In the genomic region with DNA sequence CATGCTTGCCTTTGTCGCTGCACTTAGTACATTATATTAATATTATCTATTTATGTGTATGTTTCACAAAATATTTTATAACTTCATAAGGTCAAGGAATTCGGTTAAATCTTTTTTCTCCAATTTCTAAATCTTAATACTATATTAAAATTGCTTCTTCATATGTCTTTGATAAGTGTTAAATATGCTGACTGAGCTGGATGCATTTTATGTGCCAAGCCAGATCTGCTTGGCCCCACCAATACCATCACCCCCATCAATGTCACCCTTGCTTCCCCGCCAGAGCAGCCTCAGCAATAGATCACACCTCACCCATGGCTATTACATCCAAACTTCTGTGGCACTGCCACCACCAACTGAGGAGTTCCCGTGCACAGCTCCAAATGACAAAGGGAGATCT, we compare ENCODE assay signal across 21 cellular contexts.
DNase-seq lines count a peak whose midpoint lies in the region; ATAC-seq, FAIRE-seq and TF ChIP-seq lines count a peak whose summit lies in the region.
"Had no signal": no experiment of that assay in that cellular context is flagged by ENCODE, and none has a peak within 500 bp of the region (broad histone marks: within the 10 kb centered on the region; RNA-seq: fewer than 3 reads in every experiment).

No MANE protein-coding gene starts in this region.

- no peak overlapping the region for H2AK5ac ChIP-seq in IMR-90 (ENCODE audit: low read depth, low read length)

- no TSS peak for BruUV-seq in IMR-90 (replicated peaks; lab: Mats Ljungman, UMichigan)

- ATAC-seq in A549: no peak
- no peak for ATAC-seq in IMR-90 (ENCODE audit: low read depth)
- ATAC-seq in activated T-cell treated with anti-CD3 and anti-CD28 coated beads, Interleukin-2, amount 50 U/mL, for 4 hours: no peak
- ATAC-seq: CD8-positive, alpha-beta T cell had no signal

- no peak overlapping the region for H3K4me3 ChIP-seq in A549
- H3K4me3 ChIP-seq in IMR-90 (ENCODE audit: insufficient read depth, low read depth, low read length): no peak overlapping the region
- no peak overlapping the region for H3K4me3 ChIP-seq in neural progenitor cell
- H3K4me3 ChIP-seq: BLaER1 treated with 17β-estradiol and CSF1 and Interleukin-3, amounts not matched to agents 10 nM and 100 nM had no signal

- 83% methylated on average over 4 of the region's 4 CpGs for WGBS in A549 (ENCODE audit: missing lambda C conversion rate)
- WGBS in IMR-90 (ENCODE audit: extremely low coverage in 2 of 2, insufficient read length in 1 of 2), 2 experiments: no CpG with 5 or more reads among the region's 4 CpGs

- no peaks in the 10 kb centered on the region for H3F3A ChIP-seq in neural progenitor cell (ENCODE audit: low read depth)

- TF ChIP-seq RAD21 in A549 (conservative IDR thresholded peaks at IDR 0.05 in 1 of 2, IDR thresholded peaks at IDR 0.05 in 1 of 2): no peak
- TF ChIP-seq RAD21 in IMR-90 (IDR thresholded peaks at IDR 0.05; ENCODE audit: low read length): no peak

- H3K14ac ChIP-seq in IMR-90 (replicated peaks; ENCODE audit: low read depth, low read length): no peak overlapping the region

- no peak overlapping the region for H3K27ac ChIP-seq in A549
- no peak overlapping the region for H3K27ac ChIP-seq in IMR-90 (ENCODE audit: insufficient read depth, low read length)
- no peak overlapping the region for H3K27ac ChIP-seq in neural progenitor cell
- H3K27ac ChIP-seq: BLaER1 treated with 17β-estradiol and CSF1 and Interleukin-3, amounts not matched to agents 10 nM and 100 nM; C4-2B had no signal

- H3K56ac ChIP-seq in IMR-90 (ENCODE audit: extremely low read depth, insufficient read depth, low read length): no peak overlapping the region

- DNase-seq in A549 (ENCODE audit: low read depth in 1 of 2, low spot score in 1 of 2) (no peak), IMR-90 (no peak), neural progenitor cell (ENCODE audit: low spot score) (no peak), NCI-H446 (lab: John Stamatoyannopoulos, UW) (no peak)
- no peak for DNase-seq in activated T-cell treated with anti-CD3 and anti-CD28 coated beads, Interleukin-2, amount 50 U/mL, for 4 hours
- DNase-seq: 8988T; AML-193; Caco-2; Calu3; CD4-positive, alpha-beta T cell; CD8-positive, alpha-beta T cell; DMS79 treated with DMSO at 0.1 percent for 48 hours; GF-D8 had no signal

- no peak overlapping the region for H2AK9ac ChIP-seq in IMR-90 (replicated peaks; ENCODE audit: low read depth, low read length, poor library complexity)

- TF ChIP-seq CTCF in A549 (IDR thresholded peaks at IDR 0.05) (no peak), IMR-90 (conservative IDR thresholded peaks at IDR 0.05; ENCODE audit: low read depth, low read length) (no peak), neural progenitor cell (IDR thresholded peaks at IDR 0.05) (no peak)

- no peak overlapping the region for H3K18ac ChIP-seq in IMR-90 (ENCODE audit: low read depth, low read length)

- no peaks in the 10 kb centered on the region for H3K9me3 Mint-ChIP-seq in neural progenitor cell
- no peaks in the 10 kb centered on the region for H3K9me3 Mint-ChIP-seq in activated T-cell treated with anti-CD3 and anti-CD28 coated beads, Interleukin-2, amount 50 U/mL, for 4 hours
- H3K9me3 Mint-ChIP-seq: CD4-positive, alpha-beta T cell had no signal

- in situ Hi-C loops in IMR-90 (cut with MboI; ENCODE audit: low sequenced_read_pairs): no loop called here

- H3K23ac ChIP-seq in IMR-90 (ENCODE audit: low read depth, low read length): no peak overlapping the region

- H3K36me3 Mint-ChIP-seq in neural progenitor cell: peaks cover 9% of the 10 kb centered on the region
- H3K36me3 Mint-ChIP-seq in activated T-cell treated with anti-CD3 and anti-CD28 coated beads, Interleukin-2, amount 50 U/mL, for 4 hours (ENCODE audit: insufficient read depth): no peaks in the 10 kb centered on the region
- H3K36me3 Mint-ChIP-seq: CD8-positive, alpha-beta T cell had no signal

- H3K9ac ChIP-seq in IMR-90 (ENCODE audit: low read depth, low read length) (no peak overlapping the region), neural progenitor cell (no peak overlapping the region)
- H3K9ac ChIP-seq: BLaER1 treated with 17β-estradiol and CSF1 and Interleukin-3, amounts not matched to agents 10 nM and 100 nM had no signal

- TF ChIP-seq EP300 in A549 (IDR thresholded peaks at IDR 0.05): no peak

- dilution Hi-C loops in IMR-90 (cut with HindIII; ENCODE audit: low sequenced_read_pairs, unreplicated experiment): no loop called here

- H3K9me1 ChIP-seq in IMR-90 (ENCODE audit: insufficient read depth, low read length): no peaks in the 10 kb centered on the region

- H3K36me3 ChIP-seq in IMR-90 (ENCODE audit: control insufficient read depth, insufficient read depth, low read length) (no peaks in the 10 kb centered on the region), neural progenitor cell (no peaks in the 10 kb centered on the region)
- H3K36me3 ChIP-seq: BLaER1 treated with 17β-estradiol and CSF1 and Interleukin-3, amounts not matched to agents 10 nM and 100 nM had no signal

- H3K27me3 ChIP-seq in IMR-90 (ENCODE audit: control insufficient read depth, insufficient read depth, low read length) (no peaks in the 10 kb centered on the region), neural progenitor cell (no peaks in the 10 kb centered on the region)
- H3K27me3 ChIP-seq: BLaER1 treated with 17β-estradiol and CSF1 and Interleukin-3, amounts not matched to agents 10 nM and 100 nM had no signal

- CTCF ChIA-PET in A549 (lab: Yijun Ruan, JAX): interaction anchor here (0.5 to 0.6 kb wide), 2 partner anchors 275 to 658 kb away, joined by 3 read pairs; no protein-coding TSS in a partner anchor
- CTCF ChIA-PET in IMR-90 (lab: Yijun Ruan, JAX): interaction anchor here (0.6 kb wide), 1 partner anchor 49 kb away, joined by 5 read pairs; no protein-coding TSS in a partner anchor

- no peaks in the 10 kb centered on the region for H3K79me1 ChIP-seq in IMR-90 (ENCODE audit: low read depth in 1 of 2, low read length in 2 of 2)

- no peak overlapping the region for H4K91ac ChIP-seq in IMR-90 (ENCODE audit: insufficient read depth, low read depth, low read length)

- H4K8ac ChIP-seq in IMR-90 (ENCODE audit: low read depth in 2 of 2, low read length in 2 of 2): no peak overlapping the region

- H2AFZ ChIP-seq in IMR-90 (replicated peaks; ENCODE audit: low read length, poor library complexity) (no peak overlapping the region), neural progenitor cell (replicated peaks) (no peak overlapping the region)

- intact Hi-C loops in IMR-90 (cut with micrococcal nuclease): no loop called here

- H3K4me3 Mint-ChIP-seq in neural progenitor cell: no peak overlapping the region
- H3K4me3 Mint-ChIP-seq in activated T-cell treated with anti-CD3 and anti-CD28 coated beads, Interleukin-2, amount 50 U/mL, for 4 hours: no peak overlapping the region
- H3K4me3 Mint-ChIP-seq: B cell; CD4-positive, alpha-beta T cell; CD8-positive, alpha-beta T cell had no signal

- no peak overlapping the region for H2BK15ac ChIP-seq in IMR-90 (ENCODE audit: low read depth, low read length)

- H3K9me3 ChIP-seq in A549: no peaks in the 10 kb centered on the region
- H3K9me3 ChIP-seq in IMR-90 (ENCODE audit: control insufficient read depth, insufficient read depth, low read length): peaks cover 9% of the 10 kb centered on the region
- no peaks in the 10 kb centered on the region for H3K9me3 ChIP-seq in neural progenitor cell (ENCODE audit: low read depth)
- H3K9me3 ChIP-seq: Caco-2 had no signal

- H3K4me1 ChIP-seq in A549: no peaks in the 10 kb centered on the region
- H3K4me1 ChIP-seq in IMR-90 (ENCODE audit: control insufficient read depth, insufficient read depth, low read length): no peaks in the 10 kb centered on the region
- H3K4me1 ChIP-seq in neural progenitor cell: no peaks in the 10 kb centered on the region
- H3K4me1 ChIP-seq: BLaER1 treated with 17β-estradiol and CSF1 and Interleukin-3, amounts not matched to agents 10 nM and 100 nM; Caco-2 had no signal

- H2BK20ac ChIP-seq in IMR-90 (ENCODE audit: low read depth, low read length): no peak overlapping the region

- H3K4me2 ChIP-seq in A549 (no peak overlapping the region), IMR-90 (ENCODE audit: low read depth, low read length) (no peak overlapping the region), neural progenitor cell (no peak overlapping the region)
- H3K4me2 ChIP-seq: BLaER1 treated with 17β-estradiol and CSF1 and Interleukin-3, amounts not matched to agents 10 nM and 100 nM had no signal

- H3K4me1 Mint-ChIP-seq in neural progenitor cell: no peaks in the 10 kb centered on the region
- H3K4me1 Mint-ChIP-seq in activated T-cell treated with anti-CD3 and anti-CD28 coated beads, Interleukin-2, amount 50 U/mL, for 4 hours (ENCODE audit: low read depth): no peaks in the 10 kb centered on the region
- H3K4me1 Mint-ChIP-seq: B cell had no signal

- H2BK5ac ChIP-seq in IMR-90 (ENCODE audit: low read depth, low read length, poor library complexity, severe bottlenecking): no peak overlapping the region

- H2BK120ac ChIP-seq in IMR-90 (ENCODE audit: low read depth, low read length): no peak overlapping the region

- H4K5ac ChIP-seq in IMR-90 (ENCODE audit: low read depth, low read length): no peak overlapping the region

- no peak for FAIRE-seq in A549 (lab: Jason Lieb, UNC)
- FAIRE-seq: A204.1, D721Med, G401.6, GM12891, GM19239 had no signal

- peak overlapping the region; percentile 67 for H3K27ac Mint-ChIP-seq in neural progenitor cell
- H3K27ac Mint-ChIP-seq: B cell; CD4-positive, alpha-beta T cell; CD8-positive, alpha-beta T cell had no signal

- POLR2A ChIA-PET in A549 (lab: Yijun Ruan, JAX): no interaction called here
- POLR2A ChIA-PET in IMR-90 (lab: Charles Lee; ENCODE audit: unreplicated experiment): no interaction called here

- H4K20me1 ChIP-seq in IMR-90 (ENCODE audit: insufficient read depth, low read length): no peaks in the 10 kb centered on the region
- no peaks in the 10 kb centered on the region for H4K20me1 ChIP-seq in neural progenitor cell (ENCODE audit: low read depth)
- H4K20me1 ChIP-seq: BLaER1 treated with 17β-estradiol and CSF1 and Interleukin-3, amounts not matched to agents 10 nM and 100 nM had no signal

- H3K79me2 ChIP-seq in neural progenitor cell (ENCODE audit: low read depth): no peaks in the 10 kb centered on the region

- no peak overlapping the region for H3K4ac ChIP-seq in IMR-90 (ENCODE audit: low read depth, low read length)

- no peaks in the 10 kb centered on the region for H3K27me3 Mint-ChIP-seq in neural progenitor cell (ENCODE audit: insufficient read depth, low read depth)
- H3K27me3 Mint-ChIP-seq in activated T-cell treated with anti-CD3 and anti-CD28 coated beads, Interleukin-2, amount 50 U/mL, for 4 hours (ENCODE audit: low read depth): no peaks in the 10 kb centered on the region
- H3K27me3 Mint-ChIP-seq: B cell; CD4-positive, alpha-beta T cell had no signal

- no peak for TF ChIP-seq POLR2A in A549 (IDR thresholded peaks at IDR 0.05; ENCODE audit: low read length)
- TF ChIP-seq POLR2A in IMR-90 (IDR thresholded peaks at IDR 0.05; ENCODE audit: low read depth, low read length): no peak

TF ChIP-seq in A549, 52 proteins besides CTCF, POLR2A, EP300 and RAD21:
- no peak for TF ChIP-seq ESRRA (IDR thresholded peaks at IDR 0.05; ENCODE audit: borderline replicate concordance, low read length)
- peak; percentile 66 for TF ChIP-seq MAFK (IDR thresholded peaks at IDR 0.05; ENCODE audit: partially characterized antibody)

TF ChIP-seq in IMR-90, 13 proteins besides CTCF, POLR2A, EP300 and RAD21 (continues in another document):
- TF ChIP-seq BHLHE40 (IDR thresholded peaks at IDR 0.05; ENCODE audit: low read depth, low read length): no peak
- peak; percentile 56 for TF ChIP-seq MAFK (IDR thresholded peaks at IDR 0.05; ENCODE audit: low read depth, low read length)
